In genomic region chr1:187046293-187046692, GRCh38 we compare ENCODE assay signal across 18 cellular contexts.
DNase-seq lines count a peak whose midpoint lies in the region; ATAC-seq and TF ChIP-seq lines count a peak whose summit lies in the region.
"Had no signal": no experiment of that assay in that cellular context is flagged by ENCODE, and none has a peak within 500 bp of the region (broad histone marks: within the 10 kb centered on the region; RNA-seq: fewer than 3 reads in every experiment).

No MANE protein-coding gene starts in this region.

- in situ Hi-C loops in G401 (cut with HindIII; ENCODE audit: low sequenced_read_pairs) = no loop called here

- H3K36me3 Mint-ChIP-seq in WTC11 = no peaks in the 10 kb centered on the region

- no peaks in the 10 kb centered on the region for H3K36me3 ChIP-seq in HUES6 (ENCODE audit: control insufficient read depth, insufficient read depth, low read length)
- no peaks in the 10 kb centered on the region for H3K36me3 ChIP-seq in body of pancreas (replicated peaks in 1 of 2; ENCODE audit: insufficient read depth in 1 of 2, low read depth in 2 of 2)
- H3K36me3 ChIP-seq: BE2C had no signal

- intact Hi-C loops in body of pancreas (cut with DNase I) = no loop called here

- POLR2A ChIA-PET in WTC11 (lab: Charles Lee) = no interaction called here

- H3K27ac Mint-ChIP-seq in WTC11 = no peak overlapping the region
- H3K27ac Mint-ChIP-seq: CD4-positive, alpha-beta T cell; HFFc6 had no signal

- H3K4me3 ChIP-seq in HUES6 (ENCODE audit: low read depth, low read length) (peak overlapping the region; percentile 22; the same call in 1 of the 2 replicates), body of pancreas (no peak overlapping the region)
- H3K4me3 ChIP-seq: GM12878, K562 had no signal

- H3K9ac ChIP-seq in HUES6 (ENCODE audit: low read length) = peak overlapping the region; percentile 52

- ATAC-seq in WTC11 = peak; percentile 33; the same call in 1 of the 2 replicates
- ATAC-seq in body of pancreas = no peak
- ATAC-seq: GM12878, HCT116, K562 had no signal

- no peak overlapping the region for H3K4me3 Mint-ChIP-seq in WTC11
- H3K4me3 Mint-ChIP-seq: CD4-positive, alpha-beta T cell; HFFc6 had no signal

- CTCF ChIA-PET in WTC11 (lab: Charles Lee) = no interaction called here

- TF ChIP-seq CTCF in WTC11 (IDR thresholded peaks at IDR 0.05) (no peak), body of pancreas (IDR thresholded peaks at IDR 0.05) (no peak)

- peaks cover 29% of the 10 kb centered on the region for H3K4me1 ChIP-seq in HUES6 (ENCODE audit: control insufficient read depth, insufficient read depth, low read length)
- H3K4me1 ChIP-seq in body of pancreas = no peaks in the 10 kb centered on the region
- H3K4me1 ChIP-seq: BE2C, Caco-2 had no signal

- WGBS in body of pancreas, 2 donors = 83 to 93% methylated on average over 5 of the region's 5 CpGs

- H3K4me1 Mint-ChIP-seq in WTC11 = peaks cover 31% of the 10 kb centered on the region

- H3K27me3 ChIP-seq in HUES6 (ENCODE audit: control insufficient read depth, insufficient read depth, low read length) = no peaks in the 10 kb centered on the region
- H3K27me3 ChIP-seq in body of pancreas = no peaks in the 10 kb centered on the region
- H3K27me3 ChIP-seq: BE2C had no signal

- H3K27ac ChIP-seq in HUES6 (ENCODE audit: low read depth, low read length) (peak overlapping the region; percentile 74; the same call in 1 of the 2 replicates), body of pancreas (no peak overlapping the region)
- H3K27ac ChIP-seq: HL-60 had no signal

- H3K9me3 ChIP-seq in HUES6 (ENCODE audit: control insufficient read depth, insufficient read depth, low read depth, low read length) (no peaks in the 10 kb centered on the region), body of pancreas (no peaks in the 10 kb centered on the region)
- H3K9me3 ChIP-seq: BE2C, Caco-2 had no signal

- peaks cover 24% of the 10 kb centered on the region for H3K27me3 Mint-ChIP-seq in WTC11 (ENCODE audit: low read depth)

- no peak for TF ChIP-seq POLR2A in body of pancreas (IDR thresholded peaks at IDR 0.05)

- no peaks in the 10 kb centered on the region for H3K9me3 Mint-ChIP-seq in WTC11
- H3K9me3 Mint-ChIP-seq: CD4-positive, alpha-beta T cell; HFFc6 had no signal

- peak; percentile 39 for DNase-seq in G401 (ENCODE audit: low spot score)
- DNase-seq in WTC11 (ENCODE audit: low spot score) = no peak
- peak; percentile 19 for DNase-seq in left kidney (ENCODE audit: low read depth, low spot score)
- DNase-seq in activated CD8-positive, alpha-beta memory T cell treated with anti-CD3 and anti-CD28 coated beads for 24 hours = no peak
- DNase-seq in foreskin melanocyte = no peak
- DNase-seq in stimulated activated CD4-positive, alpha-beta T cell treated with anti-CD3 and anti-CD28 coated beads, Interleukin-1b, Interleukin-23, amount 100 ng/mL, for 48 hours = no peak
- no peak for DNase-seq in body of pancreas
- DNase-seq: ACHN; BE2C; Caco-2; CD4-positive, alpha-beta T cell; HFFc6; IMR-90 had no signal

TF ChIP-seq in WTC11, 78 proteins besides CTCF, POLR2A, EP300 and RAD21:
- TF ChIP-seq RELA (CRISPR knock-in tag; IDR thresholded peaks at IDR 0.05; ENCODE audit: borderline replicate concordance) (no peak), ATF6 (CRISPR knock-in tag; IDR thresholded peaks at IDR 0.05) (no peak), GABPB1 (CRISPR knock-in tag; IDR thresholded peaks at IDR 0.05) (no peak), ZNF232 (CRISPR knock-in tag; IDR thresholded peaks at IDR 0.05) (no peak), ESRRA (CRISPR knock-in tag; IDR thresholded peaks at IDR 0.05; ENCODE audit: borderline replicate concordance) (no peak), ZNF416 (CRISPR knock-in tag; IDR thresholded peaks at IDR 0.05) (no peak), ZBTB43 (CRISPR knock-in tag; IDR thresholded peaks at IDR 0.05) (no peak), ZNF512 (CRISPR knock-in tag; IDR thresholded peaks at IDR 0.05; ENCODE audit: borderline replicate concordance) (no peak), PREB (CRISPR knock-in tag; IDR thresholded peaks at IDR 0.05; ENCODE audit: borderline replicate concordance) (no peak), USF1 (CRISPR knock-in tag; IDR thresholded peaks at IDR 0.05) (no peak), FOXJ3 (CRISPR knock-in tag; IDR thresholded peaks at IDR 0.05; ENCODE audit: borderline replicate concordance) (no peak)

Comparison
In these comparisons a context has a peak if more than half of its experiments do, and no peak if none do; other contexts are left out.
1. DNase-seq: peak in G401 (single experiment) and left kidney (single experiment); none in WTC11 (single experiment), activated CD8-positive, alpha-beta memory T cell treated with anti-CD3 and anti-CD28 coated beads for 24 hours (single experiment), foreskin melanocyte (single experiment), stimulated activated CD4-positive, alpha-beta T cell treated with anti-CD3 and anti-CD28 coated beads, Interleukin-1b, Interleukin-23, amount 100 ng/mL, for 48 hours (single experiment) and body of pancreas (0 of 4).